ENCODE assay signal across 8 cellular contexts in genomic region chr7:7969306-7970112, GRCh38. TPM values are rescaled to one million over a fixed set of nuclear protein-coding genes. Genes with fewer than 3 reads are reported as not detected.
A peak's percentile ranks its signal among the peaks of the same experiment; 100 is the strongest.
DNase-seq lines count a peak whose midpoint lies in the region; ATAC-seq and TF ChIP-seq lines count a peak whose summit lies in the region.

No MANE protein-coding gene starts in this region.

- no peak overlapping the region for H3K27ac Mint-ChIP-seq in activated T-cell treated with anti-CD3 and anti-CD28 coated beads, Interleukin-2, amount 50 U/mL, for 72 hours
- H3K27ac Mint-ChIP-seq in nephron: no peak overlapping the region

- no peaks in the 10 kb centered on the region for H3K9me3 ChIP-seq in fibroblast of lung (ENCODE audit: control insufficient read depth, insufficient read depth, low read depth, low read length)

- H3K27me3 Mint-ChIP-seq in activated T-cell treated with anti-CD3 and anti-CD28 coated beads, Interleukin-2, amount 50 U/mL, for 72 hours (ENCODE audit: low read depth): no peaks in the 10 kb centered on the region
- H3K27me3 Mint-ChIP-seq in nephron (ENCODE audit: low read depth): no peaks in the 10 kb centered on the region

- H3K36me3 Mint-ChIP-seq in activated T-cell treated with anti-CD3 and anti-CD28 coated beads, Interleukin-2, amount 50 U/mL, for 72 hours (ENCODE audit: insufficient read depth in 2 of 2): no peaks in the 10 kb centered on the region
- H3K36me3 Mint-ChIP-seq in nephron (ENCODE audit: low read depth): no peaks in the 10 kb centered on the region

- no peaks in the 10 kb centered on the region for H3K9me3 Mint-ChIP-seq in activated T-cell treated with anti-CD3 and anti-CD28 coated beads, Interleukin-2, amount 50 U/mL, for 72 hours
- H3K9me3 Mint-ChIP-seq in nephron: no peaks in the 10 kb centered on the region

- peak overlapping the region; percentile 63 to 85 for H3K4me3 Mint-ChIP-seq in activated T-cell treated with anti-CD3 and anti-CD28 coated beads, Interleukin-2, amount 50 U/mL, for 72 hours
- H3K4me3 Mint-ChIP-seq in nephron: peak overlapping the region; percentile 65 to 87 (median 76)

- no peaks in the 10 kb centered on the region for H3K36me3 ChIP-seq in fibroblast of lung (ENCODE audit: control insufficient read depth, insufficient read depth, low read length)

- peak overlapping the region; percentile 32 for H3K4me2 ChIP-seq in fibroblast of lung (ENCODE audit: extremely low read depth, insufficient read depth, low read length)

- ATAC-seq in HG03039 (IDR thresholded peaks at IDR 0.05; ENCODE audit: unreplicated experiment) (peak; percentile 2), HG03442 (IDR thresholded peaks at IDR 0.05; ENCODE audit: unreplicated experiment) (no peak)
- peak; percentile 12 to 21 for ATAC-seq in activated T-cell treated with anti-CD3 and anti-CD28 coated beads, Interleukin-2, amount 50 U/mL, for 72 hours (replicated peaks in 1 of 2)

- no peaks in the 10 kb centered on the region for H3K27me3 ChIP-seq in fibroblast of lung (ENCODE audit: control insufficient read depth, insufficient read depth, low read length)

- no peaks in the 10 kb centered on the region for H3K4me1 ChIP-seq in fibroblast of lung (ENCODE audit: control insufficient read depth, extremely low read depth, insufficient read depth, low read length)

- DNase-seq in NOMO-1 treated with dmso at 0.1 percent for 144 hours (lab: John Stamatoyannopoulos, UW; ENCODE audit: unreplicated experiment) (peak; percentile 28), fibroblast of lung (ENCODE audit: low read depth in 2 of 2) (peak; percentile 46 to 53), superior temporal gyrus (ENCODE audit: extremely low spot score) (peak; percentile 68)
- DNase-seq in activated T-cell treated with anti-CD3 and anti-CD28 coated beads, Interleukin-2, amount 50 U/mL, for 72 hours: peak; percentile 48 to 53

- peak; percentile 77 for TF ChIP-seq POLR2A in GM10847 (IDR thresholded peaks at IDR 0.05; ENCODE audit: extremely low read depth, insufficient read length)

- peak overlapping the region; percentile 56 for H3K9ac ChIP-seq in fibroblast of lung (ENCODE audit: insufficient read depth, low read length)

- peaks cover 44% of the 10 kb centered on the region for H3K4me1 Mint-ChIP-seq in activated T-cell treated with anti-CD3 and anti-CD28 coated beads, Interleukin-2, amount 50 U/mL, for 72 hours (ENCODE audit: low read depth)
- peaks cover 10% of the 10 kb centered on the region for H3K4me1 Mint-ChIP-seq in nephron

- TF ChIP-seq CTCF in fibroblast of lung (conservative IDR thresholded peaks at IDR 0.05 in 1 of 2, IDR thresholded peaks at IDR 0.05 in 1 of 2; ENCODE audit: low read depth in 1 of 2, low read length in 2 of 2): no peak
- no peak for TF ChIP-seq CTCF in nephron (IDR thresholded peaks at IDR 0.05; ENCODE audit: unreplicated experiment in 3 of 3)

- H4K20me1 ChIP-seq in fibroblast of lung (ENCODE audit: control insufficient read depth, extremely low read depth, insufficient read depth, low read length): no peaks in the 10 kb centered on the region

- peak overlapping the region; percentile 55 to 79 (median 72) for H3K4me3 ChIP-seq in fibroblast of lung (replicated peaks in 1 of 4; ENCODE audit: control extremely low read depth in 1 of 4, insufficient read depth in 1 of 4, low read depth in 3 of 4, low read length in 4 of 4)

- H2AFZ ChIP-seq in fibroblast of lung (ENCODE audit: low read length): peak overlapping the region; percentile 72

- H3K79me2 ChIP-seq in fibroblast of lung (ENCODE audit: control insufficient read depth, insufficient read depth, low read length): peaks cover 4% of the 10 kb centered on the region

- peak overlapping the region; percentile 72 for H3K27ac ChIP-seq in fibroblast of lung (ENCODE audit: insufficient read depth, low read length)

RNA-seq across cellular contexts. Expression of gene GLCCI1, which starts 0.9 kb away (rescaled TPM):
- total RNA-seq in activated T-cell treated with anti-CD3 and anti-CD28 coated beads, Interleukin-2, amount 50 U/mL, for 72 hours: 10 to 100 TPM; 25.3 to 26.1 TPM
- total RNA-seq in fibroblast of lung: 6.7 and 8.3 TPM in 2 replicates
- polyA plus RNA-seq in fibroblast of lung: 4.4 and 6.1 TPM in 2 replicates
- polyA plus RNA-seq in fibroblast of lung (2012): 2.8 and 3.6 TPM in 2 replicates
- 3.6 and 5.0 TPM in 2 replicates for polyA minus RNA-seq in fibroblast of lung (ENCODE audit: low replicate concordance)
